In the genomic region with DNA sequence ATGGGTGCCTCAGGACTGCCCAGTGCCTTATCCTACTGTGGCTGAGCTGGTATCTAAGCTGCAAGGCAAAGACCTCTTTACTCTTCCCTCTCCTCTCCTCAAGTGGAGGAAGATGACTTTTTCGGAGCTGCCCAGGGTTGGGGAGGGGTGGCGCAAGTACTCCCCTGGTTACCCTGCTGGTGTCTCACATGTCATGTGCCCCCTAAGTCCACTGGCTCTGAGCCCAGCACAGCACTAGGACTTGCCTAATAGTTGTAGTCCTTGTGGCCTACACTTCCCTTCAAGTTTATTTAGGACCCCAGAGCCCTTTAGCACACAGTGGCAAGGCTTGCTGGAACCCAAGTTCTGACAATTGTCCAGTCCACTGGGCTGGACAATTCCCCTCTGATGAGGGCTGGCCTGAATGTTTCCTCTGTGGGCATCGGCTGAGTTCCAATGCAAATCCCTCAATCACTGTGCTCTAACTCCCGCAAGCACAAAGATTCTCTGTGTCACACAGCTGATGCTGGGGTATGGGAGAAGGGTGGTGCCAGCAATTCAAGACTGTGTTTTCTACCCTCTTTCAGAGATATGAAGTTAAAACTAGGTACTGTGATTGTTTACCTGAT, we compare ENCODE assay signal across 35 cellular contexts.
DNase-seq lines count a peak whose midpoint lies in the region; ATAC-seq, FAIRE-seq and TF ChIP-seq lines count a peak whose summit lies in the region.
"Had no signal": no experiment of that assay in that cellular context is flagged by ENCODE, and none has a peak within 500 bp of the region (broad histone marks: within the 10 kb centered on the region; RNA-seq: fewer than 3 reads in every experiment).

No MANE protein-coding gene starts in this region.

- H3K4me3 Mint-ChIP-seq in activated naive CD8-positive, alpha-beta T cell treated with anti-CD3 and anti-CD28 coated beads for 36 hours, result no peak overlapping the region
- H3K4me3 Mint-ChIP-seq: activated CD8-positive, alpha-beta memory T cell treated with anti-CD3 and anti-CD28 coated beads, Interleukin-2, amount 10 ng/mL, durations not matched to agents 7 days and 5 days; activated naive CD4-positive, alpha-beta T cell treated with anti-CD3 and anti-CD28 coated beads for 36 hours; CD4-positive, alpha-beta memory T cell; dendritic cell treated with granulocyte-macrophage colony-stimulating factor and Interleukin-4, amounts not matched to agents 40 ng/mL and 50 ng/mL, for 4 days; HFFc6; IgD-negative memory B cell; natural killer cell treated with Interleukin-12 subunit alpha and Interleukin-12 subunit beta and Interleukin-15 and Interleukin-18, amount 100 ng/mL, for 72 hours; stimulated activated naive B cell treated with anti-CD40 and anti-IgM and Interleukin-4, amounts not matched to agents 10 μg/mL and 1 μg/mL and 100 μg/mL, for 72 hours; T-helper 2 cell treated with Interferon-gamma antibody and Interleukin-4, amounts not matched to agents 5 μg/mL and 100 μg/mL, for 36 hours had no signal

- no peaks in the 10 kb centered on the region for H3K27me3 ChIP-seq in bronchial epithelial cell (ENCODE audit: control insufficient read depth, insufficient read depth, low read length)
- H3K27me3 ChIP-seq: gastrocnemius medialis, sigmoid colon, tibial artery had no signal

- peaks cover 59% of the 10 kb centered on the region for H3K36me3 Mint-ChIP-seq in activated naive CD8-positive, alpha-beta T cell treated with anti-CD3 and anti-CD28 coated beads for 36 hours

- ATAC-seq in HG02610 (IDR thresholded peaks at IDR 0.05; ENCODE audit: unreplicated experiment) (no peak), HG02981 (IDR thresholded peaks at IDR 0.05; ENCODE audit: unreplicated experiment) (no peak)
- ATAC-seq: activated CD8-positive, alpha-beta memory T cell treated with anti-CD3 and anti-CD28 coated beads, Interleukin-2, amount 10 ng/mL, durations not matched to agents 7 days and 5 days; gastrocnemius medialis; GM12878; left ventricle myocardium superior; natural killer cell treated with Interleukin-12 subunit alpha and Interleukin-12 subunit beta and Interleukin-15 and Interleukin-18, amount 100 ng/mL, for 72 hours; Right ventricle myocardium inferior; stimulated activated naive B cell treated with anti-CD40 and anti-IgM and Interleukin-4, amounts not matched to agents 10 μg/mL and 1 μg/mL and 100 μg/mL, for 72 hours had no signal

- peak in 13 of 14 donors; percentile 7 to 80 (median 68) for DNase-seq in C1 segment of cervical spinal cord (lab: John Stamatoyannopoulos, UW)
- no peak for DNase-seq in bronchial epithelial cell (ENCODE audit: low read depth)
- peak; percentile 86 for DNase-seq in inferior parietal cortex (ENCODE audit: extremely low spot score)
- DNase-seq in pons (ENCODE audit: low spot score), result peak; percentile 99
- no peak for DNase-seq in activated naive CD8-positive, alpha-beta T cell treated with anti-CD3 and anti-CD28 coated beads for 36 hours
- no peak for DNase-seq in SIG-M5 treated with dmso at 0.1 percent for 504 hours (lab: John Stamatoyannopoulos, UW; ENCODE audit: unreplicated experiment)
- DNase-seq: activated CD4-positive, alpha-beta T cell treated with anti-CD3 and anti-CD28 coated beads for 48 hours; activated CD8-positive, alpha-beta memory T cell treated with anti-CD3 and anti-CD28 coated beads, Interleukin-2, amount 10 ng/mL, durations not matched to agents 7 days and 5 days; activated naive CD4-positive, alpha-beta T cell treated with anti-CD3 and anti-CD28 coated beads for 36 hours; amniotic stem cell; CD4-positive, alpha-beta memory T cell; gastrocnemius medialis; GM23248; HFFc6; islet precursor cell; left ventricle myocardium superior; NCI-H1092; NCI-H187; NCI-H526; NK-92 treated with Interleukin-12 subunit alpha and Interleukin-12 subunit beta, amount 100 ng/mL, for 24 hours; PC-9; sigmoid colon; stimulated activated CD4-positive, alpha-beta T cell treated with anti-CD3 and anti-CD28 coated beads, Interleukin-4, amount 100 ng/mL, for 4 hours; stimulated activated naive B cell treated with anti-CD40 and anti-IgM and Interleukin-4, amounts not matched to agents 10 μg/mL and 1 μg/mL and 100 μg/mL, for 72 hours; tibial artery had no signal

- no peak overlapping the region for H3K4me3 ChIP-seq in bronchial epithelial cell (ENCODE audit: low read depth, low read length)
- H3K4me3 ChIP-seq: gastrocnemius medialis, GM12878, GM23248, PC-9, sigmoid colon, tibial artery had no signal

- H3K36me3 ChIP-seq in bronchial epithelial cell (ENCODE audit: control insufficient read depth, insufficient read depth, low read length), result peaks cover 8% of the 10 kb centered on the region

- peak; percentile 32 for FAIRE-seq in bronchial epithelial cell (lab: Jason Lieb, UNC)
- FAIRE-seq: A204.1, endometrium, GM12878 had no signal

- H3K4me1 Mint-ChIP-seq in activated naive CD8-positive, alpha-beta T cell treated with anti-CD3 and anti-CD28 coated beads for 36 hours, result peaks cover 2% of the 10 kb centered on the region
- H3K4me1 Mint-ChIP-seq: activated CD8-positive, alpha-beta memory T cell treated with anti-CD3 and anti-CD28 coated beads, Interleukin-2, amount 10 ng/mL, durations not matched to agents 7 days and 5 days; IgD-negative memory B cell; stimulated activated naive B cell treated with anti-CD40 and anti-IgM and Interleukin-4, amounts not matched to agents 10 μg/mL and 1 μg/mL and 100 μg/mL, for 72 hours had no signal

- TF ChIP-seq CTCF in bronchial epithelial cell (IDR thresholded peaks at IDR 0.05; ENCODE audit: insufficient read depth, low read length, severe bottlenecking), result no peak

- no peaks in the 10 kb centered on the region for H3K27me3 Mint-ChIP-seq in activated naive CD8-positive, alpha-beta T cell treated with anti-CD3 and anti-CD28 coated beads for 36 hours
- H3K27me3 Mint-ChIP-seq: activated CD8-positive, alpha-beta memory T cell treated with anti-CD3 and anti-CD28 coated beads, Interleukin-2, amount 10 ng/mL, durations not matched to agents 7 days and 5 days; CD4-positive, alpha-beta memory T cell; dendritic cell treated with granulocyte-macrophage colony-stimulating factor and Interleukin-4, amounts not matched to agents 40 ng/mL and 50 ng/mL, for 4 days; IgD-negative memory B cell; natural killer cell treated with Interleukin-12 subunit alpha and Interleukin-12 subunit beta and Interleukin-15 and Interleukin-18, amount 100 ng/mL, for 72 hours; stimulated activated naive B cell treated with anti-CD40 and anti-IgM and Interleukin-4, amounts not matched to agents 10 μg/mL and 1 μg/mL and 100 μg/mL, for 72 hours had no signal

- H3K27ac Mint-ChIP-seq in activated naive CD8-positive, alpha-beta T cell treated with anti-CD3 and anti-CD28 coated beads for 36 hours, result no peak overlapping the region
- H3K27ac Mint-ChIP-seq: activated CD8-positive, alpha-beta memory T cell treated with anti-CD3 and anti-CD28 coated beads, Interleukin-2, amount 10 ng/mL, durations not matched to agents 7 days and 5 days; activated naive CD4-positive, alpha-beta T cell treated with anti-CD3 and anti-CD28 coated beads for 36 hours; dendritic cell treated with granulocyte-macrophage colony-stimulating factor and Interleukin-4, amounts not matched to agents 40 ng/mL and 50 ng/mL, for 4 days; HFFc6; IgD-negative memory B cell; natural killer cell treated with Interleukin-12 subunit alpha and Interleukin-12 subunit beta and Interleukin-15 and Interleukin-18, amount 100 ng/mL, for 72 hours; stimulated activated naive B cell treated with anti-CD40 and anti-IgM and Interleukin-4, amounts not matched to agents 10 μg/mL and 1 μg/mL and 100 μg/mL, for 72 hours; T-helper 2 cell treated with Interferon-gamma antibody and Interleukin-4, amounts not matched to agents 5 μg/mL and 100 μg/mL, for 36 hours had no signal

- H3K9me3 Mint-ChIP-seq in activated naive CD8-positive, alpha-beta T cell treated with anti-CD3 and anti-CD28 coated beads for 36 hours, result peaks cover 4% of the 10 kb centered on the region

Comparison
In these comparisons a context has a peak if more than half of its experiments do, and no peak if none do; other contexts are left out.
1. DNase-seq: peak in C1 segment of cervical spinal cord (13 of 14), inferior parietal cortex (single experiment) and pons (single experiment); none in bronchial epithelial cell (single experiment), activated naive CD8-positive, alpha-beta T cell treated with anti-CD3 and anti-CD28 coated beads for 36 hours (single experiment) and SIG-M5 treated with dmso at 0.1 percent for 504 hours (single experiment).